ENCODE assay signal across 24 cellular contexts in the genomic region with DNA sequence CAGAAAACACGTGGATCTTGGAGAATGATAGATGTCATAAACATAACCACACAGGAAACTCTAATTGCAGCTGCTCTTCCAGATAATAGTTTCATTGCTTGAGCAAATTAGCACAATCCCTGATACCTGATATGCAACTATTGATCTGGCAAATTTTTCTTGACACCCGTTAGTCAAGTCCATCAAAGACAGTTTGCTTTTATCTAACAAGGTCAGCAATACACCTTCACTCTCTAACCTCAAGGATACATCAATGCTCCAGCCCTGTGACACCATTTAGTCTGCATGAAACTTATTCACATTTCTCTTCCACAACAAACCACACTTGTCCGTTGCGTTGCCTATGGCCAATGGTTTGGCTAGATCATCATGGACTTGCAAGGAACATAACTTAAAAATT. TPM values are rescaled to one million over a fixed set of nuclear protein-coding genes. Genes with fewer than 3 reads are reported as not detected.
A peak's percentile ranks its signal among the peaks of the same experiment; 100 is the strongest.
DNase-seq lines count a peak whose midpoint lies in the region; ATAC-seq and TF ChIP-seq lines count a peak whose summit lies in the region.
"Had no signal": no experiment of that assay in that cellular context is flagged by ENCODE, and none has a peak within 500 bp of the region (broad histone marks: within the 10 kb centered on the region; RNA-seq: fewer than 3 reads in every experiment).

No MANE protein-coding gene starts in this region.

- POLR2A ChIA-PET in HEK293 (lab: Yijun Ruan, JAX), result no interaction called here

- peak; percentile 12 for DNase-seq in KBM-7
- DNase-seq in uterus, result no peak
- no peak for DNase-seq in amniotic stem cell (lab: John Stamatoyannopoulos, UW)
- DNase-seq: 8988T; ACHN; BE2C; C1 segment of cervical spinal cord; CD4-positive, alpha-beta memory T cell; CD4-positive, CD25-positive, alpha-beta regulatory T cell; CD8-positive, alpha-beta memory T cell; COR-L47; DMS 273 treated with DMSO at 0.1 percent for 48 hours; DMS153; DMS53; DMS79; DND-41; EL; GDM1 had no signal

- H3K9me3 ChIP-seq in HEK293 (ENCODE audit: control insufficient read depth, insufficient read depth, low read depth, low read length) (no peaks in the 10 kb centered on the region), uterus (no peaks in the 10 kb centered on the region)
- H3K9me3 ChIP-seq: BE2C had no signal

- TF ChIP-seq POLR2A in uterus (IDR thresholded peaks at IDR 0.05), result no peak

- in situ Hi-C loops in KBM-7 (cut with MboI; ENCODE audit: low pct_unique_long_range_greater_than_20kb, low sequenced_read_pairs), result no loop called here

- ATAC-seq in HG03175 (IDR thresholded peaks at IDR 0.05; ENCODE audit: unreplicated experiment), result no peak

- H3K27ac ChIP-seq in HEK293 (ENCODE audit: extremely low read depth, low read depth, low read length) (no peak overlapping the region), uterus (no peak overlapping the region)
- H3K27ac ChIP-seq: BLaER1 had no signal

- CTCF ChIA-PET in HEK293 (lab: Yijun Ruan, JAX), result interaction anchor here (2.3 kb wide), 1 partner anchor 11 kb away, joined by 7 read pairs; no protein-coding TSS in a partner anchor

- H3K4me1 ChIP-seq in HEK293 (ENCODE audit: control insufficient read depth, insufficient read depth, low read length) (peaks cover 6% of the 10 kb centered on the region), uterus (no peaks in the 10 kb centered on the region)
- H3K4me1 ChIP-seq: BE2C, BLaER1 had no signal

- H3K27me3 ChIP-seq in uterus, result no peaks in the 10 kb centered on the region
- H3K27me3 ChIP-seq: BE2C, BLaER1 had no signal

- intact Hi-C loops in uterus (cut with DNase I; ENCODE audit: low total_unique reads), result no loop called here

- TF ChIP-seq CTCF in HEK293 (tag by site-specific recombination; IDR thresholded peaks at IDR 0.05), result no peak
- TF ChIP-seq CTCF in uterus (IDR thresholded peaks at IDR 0.05), result no peak

- H3K4me3 ChIP-seq in HEK293 (ENCODE audit: low read depth, low read length) (no peak overlapping the region), uterus (no peak overlapping the region)
- H3K4me3 ChIP-seq: BLaER1 had no signal

- H3K36me3 ChIP-seq in HEK293 (ENCODE audit: control insufficient read depth in 2 of 2, insufficient read depth in 1 of 2, low read length in 2 of 2), result no peaks in the 10 kb centered on the region
- H3K36me3 ChIP-seq in uterus, result no peaks in the 10 kb centered on the region
- H3K36me3 ChIP-seq: BE2C, BLaER1 had no signal

TF ChIP-seq in HEK293, 187 proteins besides CTCF, POLR2A, EP300 and RAD21:
- peak; percentile 93 for TF ChIP-seq ZNF157 (tag by site-specific recombination; IDR thresholded peaks at IDR 0.05)
- TF ChIP-seq GFI1B (tag by site-specific recombination; IDR thresholded peaks at IDR 0.05), result no peak
- no peak for TF ChIP-seq TCF7L2 (IDR thresholded peaks at IDR 0.05; ENCODE audit: borderline replicate concordance, low read depth, low read length)
- TF ChIP-seq SETDB1 (IDR thresholded peaks at IDR 0.05; ENCODE audit: insufficient read length, low read length), result peak; percentile 75

RNA-seq across cellular contexts. Expression of a gene that starts 16.6 kb away (rescaled TPM):
- total RNA-seq in uterus, result not detected
- total RNA-seq: CD4-positive, alpha-beta memory T cell; CD4-positive, CD25-positive, alpha-beta regulatory T cell; CD8-positive, alpha-beta memory T cell; Daoy; G401 had no signal

RNA-seq across cellular contexts. Expression of a gene that starts 36.1 kb away (rescaled TPM):
- 1 to 10 TPM in 2 of 4 donors, not detected in 2; 1.5 to 7.7 TPM for total RNA-seq in uterus
- total RNA-seq: A673; CD4-positive, alpha-beta memory T cell; CD4-positive, CD25-positive, alpha-beta regulatory T cell; Daoy; G401 had no signal
